In the genomic region with DNA sequence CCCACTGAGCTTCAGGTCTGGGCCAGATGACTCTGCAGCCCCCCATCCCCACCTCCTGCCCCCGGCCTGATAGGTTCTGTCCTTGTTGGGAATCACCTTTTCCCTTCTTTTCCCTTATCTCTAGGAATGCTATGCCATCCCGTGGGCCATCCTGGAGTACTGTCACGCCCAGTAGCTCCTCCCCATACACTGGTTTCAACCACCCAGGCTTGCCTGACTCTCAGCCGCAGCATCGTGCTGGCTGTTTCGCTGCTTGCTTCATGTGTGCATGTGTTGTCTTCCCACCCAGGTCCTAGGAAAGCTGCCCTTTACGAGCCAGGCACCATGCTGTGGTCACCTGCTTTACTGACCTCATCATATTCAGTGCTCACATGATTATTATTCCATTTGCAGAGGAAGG, we compare ENCODE assay signal across 32 cellular contexts.
DNase-seq lines count a peak whose midpoint lies in the region; ATAC-seq lines count a peak whose summit lies in the region.
"Had no signal": no experiment of that assay in that cellular context is flagged by ENCODE, and none has a peak within 500 bp of the region (broad histone marks: within the 10 kb centered on the region; RNA-seq: fewer than 3 reads in every experiment).

No MANE protein-coding gene starts in this region.

- no peak overlapping the region for H4K8ac ChIP-seq in neuronal stem cell (ENCODE audit: low read depth, low read length)

- H2BK15ac ChIP-seq in neuronal stem cell (ENCODE audit: low read length), result no peak overlapping the region

- no peaks in the 10 kb centered on the region for H3K27me3 Mint-ChIP-seq in activated T-helper 17 cell treated with anti-CD3 and anti-CD28 coated beads, Interleukin-2, amount 50 U/mL, for 72 hours
- H3K27me3 Mint-ChIP-seq: activated CD4-positive, alpha-beta memory T cell treated with anti-CD3 and anti-CD28 coated beads for 36 hours; activated naive CD4-positive, alpha-beta T cell treated with anti-CD3 and anti-CD28 coated beads, Interleukin-2, amount 50 U/mL, for 24 hours; effector memory CD8-positive, alpha-beta T cell; memory B cell; T-helper 17 cell had no signal

- H2AK5ac ChIP-seq in neuronal stem cell (ENCODE audit: low read depth, low read length), result no peak overlapping the region

- no peak overlapping the region for H3K4me3 Mint-ChIP-seq in activated T-helper 17 cell treated with anti-CD3 and anti-CD28 coated beads, Interleukin-2, amount 50 U/mL, for 72 hours
- H3K4me3 Mint-ChIP-seq: activated CD4-positive, alpha-beta memory T cell treated with anti-CD3 and anti-CD28 coated beads for 36 hours; activated naive CD4-positive, alpha-beta T cell treated with anti-CD3 and anti-CD28 coated beads, Interleukin-2, amount 50 U/mL, for 24 hours; memory B cell had no signal

- WGBS in neuronal stem cell (ENCODE audit: extremely low coverage in 2 of 2, insufficient read length in 2 of 2, insufficient replicate concordance in 1 of 2), 2 donors, result no CpG with 5 or more reads among the region's 7 CpGs

- no peak overlapping the region for H3K18ac ChIP-seq in neuronal stem cell (ENCODE audit: low read length)

- peaks cover 22% of the 10 kb centered on the region for H3K4me1 Mint-ChIP-seq in activated T-helper 17 cell treated with anti-CD3 and anti-CD28 coated beads, Interleukin-2, amount 50 U/mL, for 72 hours

- no peak overlapping the region for H2BK120ac ChIP-seq in neuronal stem cell (ENCODE audit: low read depth, low read length)

- no peak overlapping the region for H3K27ac ChIP-seq in neuronal stem cell (replicated peaks; ENCODE audit: low read length)
- H3K27ac ChIP-seq: 22Rv1, C4-2B, coronary artery, prostate gland, RWPE1, transverse colon had no signal

- no peak overlapping the region for H3K4me2 ChIP-seq in neuronal stem cell (ENCODE audit: insufficient read depth, low read length, poor library complexity, severe bottlenecking)
- H3K4me2 ChIP-seq: SK-N-SH had no signal

- H3K4me1 ChIP-seq in neuronal stem cell (ENCODE audit: control insufficient read depth in 2 of 2, insufficient read depth in 1 of 2, low read depth in 1 of 2, low read length in 2 of 2), result no peaks in the 10 kb centered on the region

- no peak overlapping the region for H2AFZ ChIP-seq in neuronal stem cell (ENCODE audit: low read length)

- no peaks in the 10 kb centered on the region for H3K9me3 ChIP-seq in neuronal stem cell (replicated peaks in 1 of 2; ENCODE audit: control insufficient read depth in 2 of 2, insufficient read depth in 1 of 2, low read depth in 1 of 2, low read length in 2 of 2)
- H3K9me3 ChIP-seq: prostate gland, SK-N-SH, transverse colon had no signal

- no peak overlapping the region for H4K91ac ChIP-seq in neuronal stem cell (ENCODE audit: low read depth, low read length, poor library complexity)

- DNase-seq in NCI-H146 (lab: John Stamatoyannopoulos, UW), result peak; percentile 30
- no peak for DNase-seq in NCI-H146 treated with DMSO at 0.1 percent for 48 hours (lab: John Stamatoyannopoulos, UW; ENCODE audit: unreplicated experiment)
- peak; percentile 1 for DNase-seq in CD1c-positive myeloid dendritic cell (ENCODE audit: extremely low spot score)
- DNase-seq in neuronal stem cell (ENCODE audit: low spot score), result no peak
- DNase-seq in activated CD4-positive, alpha-beta T cell treated with anti-CD3 and anti-CD28 coated beads, Interleukin-2, amount 50 U/mL, for 4 hours, result no peak
- DNase-seq in NCI-H774 (lab: John Stamatoyannopoulos, UW), result no peak
- DNase-seq: activated CD4-positive, alpha-beta memory T cell treated with anti-CD3 and anti-CD28 coated beads for 36 hours; activated CD4-positive, CD25-positive, alpha-beta regulatory T cell treated with anti-CD3 and anti-CD28 coated beads, Interleukin-2, amount 50 U/mL, for 72 hours; Calu3; DMS79; effector memory CD8-positive, alpha-beta T cell; erythroblast; GDM1; HCEC 1CT; NCI-H1417 treated with DMSO at 0.1 percent for 48 hours; NCI-H2081 treated with DMSO at 0.1 percent for 48 hours; NCI-H446; NCI-H82; OCI-M1; SK-N-SH; stimulated activated CD4-positive, alpha-beta T cell treated with anti-CD3 and anti-CD28 coated beads, Interleukin-4, amount 100 ng/mL, for 4 hours; T-helper 17 cell; transverse colon had no signal

- H3K27me3 ChIP-seq in neuronal stem cell (ENCODE audit: control insufficient read depth in 3 of 3, insufficient read depth in 3 of 3, low read depth in 1 of 3, low read length in 3 of 3), result no peaks in the 10 kb centered on the region
- H3K27me3 ChIP-seq: transverse colon had no signal

- peak overlapping the region; percentile 39 for H3K14ac ChIP-seq in neuronal stem cell (ENCODE audit: low read length)

- no peak overlapping the region for H3K9ac ChIP-seq in neuronal stem cell (ENCODE audit: low read depth, low read length, poor library complexity)
- H3K9ac ChIP-seq: SK-N-SH had no signal

- no peak overlapping the region for H3K4ac ChIP-seq in neuronal stem cell (ENCODE audit: low read length)

- H2BK5ac ChIP-seq in neuronal stem cell (ENCODE audit: low read length), result no peak overlapping the region

- H3K79me1 ChIP-seq in neuronal stem cell (ENCODE audit: low read depth, low read length), result peaks cover 3% of the 10 kb centered on the region

- no peak overlapping the region for H3K23ac ChIP-seq in neuronal stem cell (ENCODE audit: low read depth, low read length, poor library complexity)

- peak overlapping the region; percentile 22 for H3K27ac Mint-ChIP-seq in activated T-helper 17 cell treated with anti-CD3 and anti-CD28 coated beads, Interleukin-2, amount 50 U/mL, for 72 hours
- H3K27ac Mint-ChIP-seq: activated CD4-positive, alpha-beta memory T cell treated with anti-CD3 and anti-CD28 coated beads for 36 hours; activated naive CD4-positive, alpha-beta T cell treated with anti-CD3 and anti-CD28 coated beads, Interleukin-2, amount 50 U/mL, for 24 hours; memory B cell; T-helper 17 cell had no signal

- H3K4me3 ChIP-seq in neuronal stem cell (ENCODE audit: low read length in 2 of 2), result no peak overlapping the region
- H3K4me3 ChIP-seq: coronary artery, prostate gland, transverse colon had no signal

- no peaks in the 10 kb centered on the region for H3K9me3 Mint-ChIP-seq in activated T-helper 17 cell treated with anti-CD3 and anti-CD28 coated beads, Interleukin-2, amount 50 U/mL, for 72 hours
- H3K9me3 Mint-ChIP-seq: activated CD4-positive, alpha-beta memory T cell treated with anti-CD3 and anti-CD28 coated beads for 36 hours; activated naive CD4-positive, alpha-beta T cell treated with anti-CD3 and anti-CD28 coated beads, Interleukin-2, amount 50 U/mL, for 24 hours; effector memory CD8-positive, alpha-beta T cell; memory B cell had no signal

- no peaks in the 10 kb centered on the region for H3K36me3 ChIP-seq in neuronal stem cell (replicated peaks in 1 of 2; ENCODE audit: control insufficient read depth in 2 of 2, insufficient read depth in 2 of 2, low read length in 2 of 2)
- H3K36me3 ChIP-seq: prostate gland, transverse colon had no signal

- H2BK12ac ChIP-seq in neuronal stem cell (ENCODE audit: low read length), result no peak overlapping the region

- no peak for ATAC-seq in activated T-helper 17 cell treated with anti-CD3 and anti-CD28 coated beads, Interleukin-2, amount 50 U/mL, for 72 hours (replicated peaks)
- no peak for ATAC-seq in HG03432 (IDR thresholded peaks at IDR 0.05; ENCODE audit: unreplicated experiment)
- ATAC-seq: effector memory CD8-positive, alpha-beta T cell; T-helper 17 cell had no signal

- no peaks in the 10 kb centered on the region for H3K36me3 Mint-ChIP-seq in activated T-helper 17 cell treated with anti-CD3 and anti-CD28 coated beads, Interleukin-2, amount 50 U/mL, for 72 hours (ENCODE audit: low read depth)
- H3K36me3 Mint-ChIP-seq: activated CD4-positive, alpha-beta memory T cell treated with anti-CD3 and anti-CD28 coated beads for 36 hours; activated naive CD4-positive, alpha-beta T cell treated with anti-CD3 and anti-CD28 coated beads, Interleukin-2, amount 50 U/mL, for 24 hours had no signal

Comparison
In these comparisons a context has a peak if more than half of its experiments do, and no peak if none do; other contexts are left out.
1. DNase-seq: peak in NCI-H146 (single experiment) and CD1c-positive myeloid dendritic cell (single experiment); none in NCI-H146 treated with DMSO at 0.1 percent for 48 hours (single experiment), neuronal stem cell (single experiment), activated CD4-positive, alpha-beta T cell treated with anti-CD3 and anti-CD28 coated beads, Interleukin-2, amount 50 U/mL, for 4 hours (0 of 2) and NCI-H774 (single experiment).